ENCODE assay signal across 19 cellular contexts in the genomic region with DNA sequence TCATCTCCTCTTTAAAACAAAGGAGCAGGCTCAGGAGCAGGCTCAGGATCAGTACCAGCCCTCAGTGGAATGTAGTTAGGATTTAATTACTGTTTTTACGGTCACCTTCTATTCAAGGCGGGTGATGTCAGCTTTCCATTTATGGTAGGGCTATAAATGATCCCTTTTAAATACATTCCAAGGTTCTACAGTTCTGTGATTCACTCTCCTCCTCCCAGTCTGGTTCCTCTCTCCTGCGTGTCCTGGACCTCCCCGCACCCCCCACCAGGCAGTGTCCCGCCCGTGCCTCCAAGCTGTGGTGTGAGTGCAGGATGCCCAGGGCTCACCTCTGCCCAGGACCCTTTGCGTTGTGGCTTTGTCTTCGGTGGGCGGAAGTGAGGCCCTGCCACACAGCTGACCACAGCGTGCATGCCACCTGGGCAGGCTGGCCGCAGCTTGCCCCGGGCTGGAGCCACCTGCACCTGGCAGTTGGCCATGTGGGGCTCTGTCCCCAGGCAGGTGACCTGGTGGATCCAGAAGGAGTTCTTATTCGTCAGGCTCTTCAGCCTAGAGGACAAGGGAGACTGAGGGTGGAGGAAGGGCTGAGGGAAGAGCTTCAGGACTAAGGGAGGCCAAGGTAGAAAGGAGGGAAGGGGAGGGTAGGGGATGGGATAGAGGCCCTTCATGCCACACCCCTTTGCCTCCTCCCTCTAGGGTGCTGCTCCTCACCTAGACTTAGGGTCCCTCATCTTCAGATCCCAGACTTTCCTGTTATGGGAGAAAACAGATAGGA. TPM values are rescaled to one million over a fixed set of nuclear protein-coding genes. Genes with fewer than 3 reads are reported as not detected.
DNase-seq lines count a peak whose midpoint lies in the region; ATAC-seq and TF ChIP-seq lines count a peak whose summit lies in the region.
"Had no signal": no experiment of that assay in that cellular context is flagged by ENCODE, and none has a peak within 500 bp of the region (broad histone marks: within the 10 kb centered on the region; RNA-seq: fewer than 3 reads in every experiment).

No MANE protein-coding gene starts in this region.

- no peak overlapping the region for H3K4me3 Mint-ChIP-seq in progenitor cell of endocrine pancreas (ENCODE audit: low read depth)
- H3K4me3 Mint-ChIP-seq: B cell, IgD-negative memory B cell had no signal

- peak overlapping the region; percentile 81 for H3K27ac Mint-ChIP-seq in progenitor cell of endocrine pancreas
- H3K27ac Mint-ChIP-seq: B cell, IgD-negative memory B cell had no signal

- no peaks in the 10 kb centered on the region for H3K9me3 Mint-ChIP-seq in progenitor cell of endocrine pancreas (ENCODE audit: low read depth)

- TF ChIP-seq CTCF in progenitor cell of endocrine pancreas (IDR thresholded peaks at IDR 0.05; ENCODE audit: unreplicated experiment), result no peak

- H3K4me1 Mint-ChIP-seq in progenitor cell of endocrine pancreas (ENCODE audit: low read depth), result peaks cover 5% of the 10 kb centered on the region
- H3K4me1 Mint-ChIP-seq: B cell had no signal

- no peaks in the 10 kb centered on the region for H3K27me3 Mint-ChIP-seq in progenitor cell of endocrine pancreas
- H3K27me3 Mint-ChIP-seq: B cell, IgD-negative memory B cell had no signal

- ATAC-seq in GM21619 (IDR thresholded peaks at IDR 0.05; ENCODE audit: unreplicated experiment) (no peak), GM21390 (IDR thresholded peaks at IDR 0.05; ENCODE audit: unreplicated experiment) (no peak)
- ATAC-seq: stimulated activated naive CD8-positive, alpha-beta T cell treated with anti-CD3 and anti-CD28 coated beads, Interleukin-15, Interleukin-2, amounts not matched to agents 100 U/mL and 50 U/mL, for 24 hours had no signal

- DNase-seq in EH (ENCODE audit: low read depth) (peak; percentile 82), HT-29 (ENCODE audit: low spot score) (peak; percentile 67), ecto neural progenitor cell (ENCODE audit: low spot score) (peak; percentile 33), progenitor cell of endocrine pancreas (ENCODE audit: low spot score, unreplicated experiment) (no peak), NCI-H69 (lab: John Stamatoyannopoulos, UW) (no peak)
- DNase-seq: activated CD4-positive, alpha-beta T cell treated with anti-CD3 and anti-CD28 coated beads, Interleukin-2, amount 50 U/mL, for 4 hours; activated naive CD4-positive, alpha-beta T cell treated with Interleukin-2 at 50 U/mL for 16 hours; activated T-cell treated with anti-CD3 and anti-CD28 coated beads for 4 hours; effector CD8-positive, alpha-beta T cell; glutamatergic neuron; NCI-H510A; SHP77 treated with DMSO at 0.1 percent for 48 hours; stimulated activated CD4-positive, alpha-beta T cell treated with anti-CD3 and anti-CD28 coated beads, Interleukin-1b, Interleukin-23, amount 100 ng/mL, for 48 hours; stimulated activated naive CD8-positive, alpha-beta T cell treated with anti-CD3 and anti-CD28 coated beads, Interleukin-15, Interleukin-2, amounts not matched to agents 100 U/mL and 50 U/mL, for 24 hours had no signal

- no peaks in the 10 kb centered on the region for H3K36me3 Mint-ChIP-seq in progenitor cell of endocrine pancreas (ENCODE audit: insufficient read depth)
- H3K36me3 Mint-ChIP-seq: IgD-negative memory B cell had no signal

RNA-seq across cellular contexts. Expression of a gene that starts 9.1 kb away (rescaled TPM):
- total RNA-seq in HT-29 (2014; rRNA removed; shearing (Covaris generic)), result 19.6 and 23.0 TPM in 2 replicates
- total RNA-seq in progenitor cell of endocrine pancreas, result 3.6 and 3.7 TPM in 2 replicates
- total RNA-seq: B cell; T-helper 1 cell treated with Interleukin-12 subunit alpha and Interleukin-12 subunit beta and Interleukin-4 antibody, amounts not matched to agents 30 ng/mL and 1 ng/mL, for 36 hours had no signal

Comparison
In these comparisons a context has a peak if more than half of its experiments do, and no peak if none do; other contexts are left out.
1. DNase-seq: peak in EH (single experiment), HT-29 (single experiment) and ecto neural progenitor cell (single experiment); none in progenitor cell of endocrine pancreas (single experiment) and NCI-H69 (single experiment).